In genomic region chr11:34160791-34161190, GRCh38 we compare ENCODE assay signal across 6 cellular contexts.
"Had no signal": no experiment of that assay in that cellular context is flagged by ENCODE, and none has a peak within 500 bp of the region (broad histone marks: within the 10 kb centered on the region; RNA-seq: fewer than 3 reads in every experiment).

No MANE protein-coding gene starts in this region.

- H3K27ac ChIP-seq: KMS-11 had no signal

- H3K9me3 Mint-ChIP-seq: GM23338, H9 had no signal

- H3K4me2 ChIP-seq: GM23338, KMS-11 had no signal

- H3K4me3 ChIP-seq: GM23338 had no signal

- H3K4me1 Mint-ChIP-seq: GM23338, H9 had no signal

- H2AFZ ChIP-seq: GM23338 had no signal

- DNase-seq: H9, HCEC 1CT, IMR-90, KBM-7 had no signal

- ATAC-seq: GM23338 had no signal

- H3K4me3 Mint-ChIP-seq: GM23338, H9 had no signal

- H3K9ac ChIP-seq: KMS-11 had no signal

- H3K27ac Mint-ChIP-seq: GM23338 had no signal
